In the genomic region with DNA sequence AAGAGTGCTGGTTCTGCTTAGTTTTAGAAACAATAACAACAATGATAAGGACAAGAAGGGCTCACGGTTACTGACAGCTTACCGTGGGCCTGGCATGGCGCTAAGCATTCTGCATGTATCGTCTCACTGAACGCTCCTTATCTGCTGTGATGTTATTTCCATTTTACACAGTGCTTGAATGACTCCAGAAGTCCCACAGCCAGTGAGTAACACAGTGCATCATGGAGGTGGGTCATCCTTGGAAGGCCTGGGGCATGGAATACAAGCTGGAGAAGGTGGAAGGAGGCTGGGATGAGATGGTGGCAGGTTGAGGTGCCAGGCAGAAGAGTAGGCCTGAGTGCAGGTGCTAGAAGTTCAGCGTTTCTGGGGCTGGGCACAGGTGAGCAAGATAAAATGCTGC, we compare ENCODE assay signal across 30 cellular contexts. TPM values are rescaled to one million over a fixed set of nuclear protein-coding genes. Genes with fewer than 3 reads are reported as not detected.
DNase-seq lines count a peak whose midpoint lies in the region; ATAC-seq and TF ChIP-seq lines count a peak whose summit lies in the region.
"Had no signal": no experiment of that assay in that cellular context is flagged by ENCODE, and none has a peak within 500 bp of the region (broad histone marks: within the 10 kb centered on the region; RNA-seq: fewer than 3 reads in every experiment).

No MANE protein-coding gene starts in this region.

- H3K79me2 ChIP-seq in osteoblast (ENCODE audit: insufficient read depth, low read length) = no peaks in the 10 kb centered on the region

- H2AFZ ChIP-seq in osteoblast (ENCODE audit: low read length) = peak overlapping the region; percentile 28

- intact Hi-C loops in breast epithelium (cut with DNase I; ENCODE audit: low total_unique reads) (loop anchor here (5.0 kb wide), 1 partner anchor 460 kb away; no protein-coding TSS in a partner anchor), Right ventricle myocardium superior (cut with DNase I) (no loop called here)

- H4K20me1 ChIP-seq in osteoblast (ENCODE audit: insufficient read depth, low read length) = no peaks in the 10 kb centered on the region

- H3K27ac ChIP-seq in breast epithelium (peak overlapping the region; percentile 33 to 52), osteoblast (ENCODE audit: low read depth, low read length) (peak overlapping the region; percentile 42)
- H3K27ac ChIP-seq: ovary, right lobe of liver, upper lobe of right lung had no signal

- no peak for TF ChIP-seq POLR2A in breast epithelium (IDR thresholded peaks at IDR 0.05)

- no peak for TF ChIP-seq CTCF in breast epithelium (IDR thresholded peaks at IDR 0.05)
- TF ChIP-seq CTCF in osteoblast (IDR thresholded peaks at IDR 0.05; ENCODE audit: extremely low read depth, low read depth, low read length) = no peak

- H3K27me3 ChIP-seq in breast epithelium (no peaks in the 10 kb centered on the region), osteoblast (ENCODE audit: insufficient read depth, low read length) (peaks cover 3% of the 10 kb centered on the region)
- H3K27me3 ChIP-seq: ovary, right lobe of liver, upper lobe of right lung had no signal

- H3K4me3 ChIP-seq in breast epithelium (no peak overlapping the region), osteoblast (ENCODE audit: insufficient read depth, low read length) (no peak overlapping the region)
- H3K4me3 ChIP-seq: ovary, right lobe of liver, upper lobe of right lung had no signal

- H3K4me1 ChIP-seq in breast epithelium (no peaks in the 10 kb centered on the region), osteoblast (ENCODE audit: insufficient read depth, low read length) (peaks cover 15% of the 10 kb centered on the region)
- H3K4me1 ChIP-seq: right lobe of liver, upper lobe of right lung had no signal

- DNase-seq in M059J (ENCODE audit: low read depth) (peak; percentile 47), breast epithelium (ENCODE audit: low spot score in 2 of 2) (no peak), Right ventricle myocardium superior (no peak), osteoblast (ENCODE audit: insufficient read length, low spot score, missing footprints) (no peak), UCSD-AML1 (lab: John Stamatoyannopoulos, UW; ENCODE audit: unreplicated experiment) (no peak), foreskin melanocyte (no peak)
- DNase-seq: ACHN; activated CD8-positive, alpha-beta memory T cell treated with anti-CD3 and anti-CD28 coated beads, Interleukin-2, amount 10 ng/mL, durations not matched to agents 7 days and 5 days; activated naive CD4-positive, alpha-beta T cell; activated T-cell treated with anti-CD3 and anti-CD28 coated beads, Interleukin-2, amount 50 U/mL, for 72 hours; amniotic stem cell; cortex of kidney; DMS153; effector memory CD8-positive, alpha-beta T cell; GDM1; Kasumi-1; NCI-H187 treated with DMSO at 0.1 percent for 48 hours; NCI-H524; ovary; PC-3; right lobe of liver; SHP77 treated with DMSO at 0.1 percent for 48 hours; stimulated activated CD4-positive, alpha-beta T cell treated with anti-CD3 and anti-CD28 coated beads, Interleukin-4, amount 100 ng/mL, for 24 hours; upper lobe of right lung had no signal

- peak overlapping the region; percentile 40 for H3K4me2 ChIP-seq in osteoblast (ENCODE audit: insufficient read depth, low read length)

- no peaks in the 10 kb centered on the region for H3K9me3 ChIP-seq in breast epithelium
- no peaks in the 10 kb centered on the region for H3K9me3 ChIP-seq in osteoblast (ENCODE audit: low read depth, low read length)
- H3K9me3 ChIP-seq: ovary, right lobe of liver, upper lobe of right lung had no signal

- peak; percentile 55 for ATAC-seq in Right ventricle myocardium superior (ENCODE audit: poor library complexity)
- ATAC-seq in GM21529 (IDR thresholded peaks at IDR 0.05; ENCODE audit: unreplicated experiment) = no peak
- no peak for ATAC-seq in GM18498 (IDR thresholded peaks at IDR 0.05; ENCODE audit: unreplicated experiment)
- ATAC-seq: activated CD8-positive, alpha-beta memory T cell treated with anti-CD3 and anti-CD28 coated beads, Interleukin-2, amount 10 ng/mL, durations not matched to agents 7 days and 5 days; activated T-cell treated with anti-CD3 and anti-CD28 coated beads, Interleukin-2, amount 50 U/mL, for 72 hours; effector memory CD8-positive, alpha-beta T cell; natural killer cell treated with Interleukin-12 subunit alpha and Interleukin-12 subunit beta and Interleukin-15 and Interleukin-18, amount 100 ng/mL, for 72 hours; PC-3; right lobe of liver; stimulated activated effector memory CD8-positive, alpha-beta T cell treated with anti-CD3 and anti-CD28 coated beads, Interleukin-12 subunit alpha, Interleukin-12 subunit beta, amount 100 ng/mL, for 72 hours; WTC11 had no signal

- no peaks in the 10 kb centered on the region for H3K36me3 ChIP-seq in breast epithelium
- H3K36me3 ChIP-seq in osteoblast (ENCODE audit: insufficient read depth, low read length) = no peaks in the 10 kb centered on the region
- H3K36me3 ChIP-seq: ovary, right lobe of liver, upper lobe of right lung had no signal

RNA-seq across cellular contexts. Expression of a gene that starts 36.5 kb away (rescaled TPM):
- 0.05 and 0.17 TPM in 2 replicates for total RNA-seq in M059J (2014; rRNA removed; shearing (Covaris generic))
- total RNA-seq in breast epithelium = 1 to 10 TPM in 2 of 3 donors, under 1 TPM in 1; 0.16 to 5.4 (median 3.6) TPM
- total RNA-seq in Right ventricle myocardium superior = not detected
- total RNA-seq in osteoblast = 0.36 and 0.59 TPM in 2 replicates
- total RNA-seq: activated CD8-positive, alpha-beta memory T cell treated with anti-CD3 and anti-CD28 coated beads, Interleukin-2, amount 10 ng/mL, durations not matched to agents 7 days and 5 days; activated T-cell treated with anti-CD3 and anti-CD28 coated beads, Interleukin-2, amount 50 U/mL, for 72 hours; mononuclear cell; natural killer cell treated with Interleukin-12 subunit alpha and Interleukin-12 subunit beta and Interleukin-15 and Interleukin-18, amount 100 ng/mL, for 72 hours; PC-3; right lobe of liver had no signal

RNA-seq across cellular contexts. Expression of a gene that starts 59.1 kb away (rescaled TPM):
- 2,332 and 4,342 TPM in 2 replicates for total RNA-seq in M059J (2014; rRNA removed; shearing (Covaris generic))
- total RNA-seq in breast epithelium (1,000 to 10,000 TPM in 1 of 3 donors, 100 to 1,000 TPM in 2; 220 to 2,507 (median 295) TPM), Right ventricle myocardium superior (435 TPM), osteoblast (4,046 and 4,600 TPM in 2 replicates)
- total RNA-seq: activated T-cell treated with anti-CD3 and anti-CD28 coated beads, Interleukin-2, amount 50 U/mL, for 72 hours; natural killer cell treated with Interleukin-12 subunit alpha and Interleukin-12 subunit beta and Interleukin-15 and Interleukin-18, amount 100 ng/mL, for 72 hours had no signal
